ENCODE assay signal across 20 cellular contexts in genomic region chr6:106981901-106982300, GRCh38. TPM values are rescaled to one million over a fixed set of nuclear protein-coding genes. Genes with fewer than 3 reads are reported as not detected.
"Had no signal": no experiment of that assay in that cellular context is flagged by ENCODE, and none has a peak within 500 bp of the region (broad histone marks: within the 10 kb centered on the region; RNA-seq: fewer than 3 reads in every experiment).

No MANE protein-coding gene starts in this region.

- H3K27ac ChIP-seq: cardiac muscle cell, esophagus squamous epithelium, gastroesophageal sphincter, heart left ventricle, left lung, sigmoid colon, thoracic aorta had no signal

- DNase-seq: activated CD4-positive, alpha-beta memory T cell treated with anti-CD3 and anti-CD28 coated beads for 36 hours; activated CD4-positive, alpha-beta T cell treated with anti-CD3 and anti-CD28 coated beads for 36 hours; activated naive CD4-positive, alpha-beta T cell; activated naive CD8-positive, alpha-beta T cell treated with anti-CD3 and anti-CD28 coated beads for 36 hours; activated T-cell treated with anti-CD3 and anti-CD28 coated beads for 4 hours; amygdala; dermis blood vessel endothelial cell; effector memory CD4-positive, alpha-beta T cell; esophagus squamous epithelium; heart left ventricle; left lung; nephron progenitor cell; nucleus accumbens; sigmoid colon; stimulated activated CD4-positive, alpha-beta T cell treated with anti-CD3 and anti-CD28 coated beads, Interleukin-4, amount 100 ng/mL, for 4 hours; stimulated activated naive B cell treated with anti-CD40 and anti-IgM and Interleukin-4, amounts not matched to agents 10 μg/mL and 1 μg/mL and 100 μg/mL, for 72 hours had no signal

- H3K27me3 ChIP-seq: cardiac muscle cell had no signal

- H3K36me3 ChIP-seq: cardiac muscle cell, esophagus squamous epithelium, gastroesophageal sphincter, heart left ventricle, left lung, sigmoid colon, thoracic aorta had no signal

- H3K4me3 ChIP-seq: cardiac muscle cell, esophagus squamous epithelium, gastroesophageal sphincter, heart left ventricle, left lung, sigmoid colon, thoracic aorta had no signal

- H3K4me1 ChIP-seq: gastroesophageal sphincter, heart left ventricle, left lung, sigmoid colon had no signal

- H3K9me3 ChIP-seq: esophagus squamous epithelium, gastroesophageal sphincter, heart left ventricle, left lung, sigmoid colon, thoracic aorta had no signal

RNA-seq across cellular contexts. Expression of gene CD24, which starts 7.4 kb away (rescaled TPM):
- total RNA-seq: lung microvascular endothelial cell had no signal
